In genomic region chr16:75222271-75222783, GRCh38 we compare ENCODE assay signal across 23 cellular contexts. TPM values are rescaled to one million over a fixed set of nuclear protein-coding genes. Genes with fewer than 3 reads are reported as not detected.
DNase-seq lines count a peak whose midpoint lies in the region; ATAC-seq and TF ChIP-seq lines count a peak whose summit lies in the region.
"Had no signal": no experiment of that assay in that cellular context is flagged by ENCODE, and none has a peak within 500 bp of the region (broad histone marks: within the 10 kb centered on the region; RNA-seq: fewer than 3 reads in every experiment).

No MANE protein-coding gene starts in this region.

- ATAC-seq in upper lobe of right lung: peak; percentile 65
- ATAC-seq in HG02588 (IDR thresholded peaks at IDR 0.05; ENCODE audit: unreplicated experiment): no peak
- no peak for ATAC-seq in HG03565 (IDR thresholded peaks at IDR 0.05; ENCODE audit: unreplicated experiment)
- ATAC-seq: natural killer cell had no signal

- H3K27ac ChIP-seq in ascending aorta (peak overlapping the region; percentile 23 to 56), upper lobe of right lung (no peak overlapping the region)
- H3K27ac ChIP-seq: HL-60, ovary, RWPE1, upper lobe of left lung had no signal

- DNase-seq in H7 (peak; percentile 56), ascending aorta (ENCODE audit: low spot score in 2 of 2) (peak in 1 of 2 donors; percentile 73), iPS-NIHi11 (ENCODE audit: low spot score) (peak; percentile 25), upper lobe of right lung (peak; percentile 80), H4 (ENCODE audit: low spot score) (no peak)
- DNase-seq: activated CD4-positive, alpha-beta memory T cell treated with anti-CD3 and anti-CD28 coated beads, Interleukin-2, amount 10 ng/mL, durations not matched to agents 7 days and 5 days; activated CD4-positive, CD25-positive, alpha-beta regulatory T cell treated with anti-CD3 and anti-CD28 coated beads, Interleukin-2, amount 50 U/mL, for 72 hours; caudate nucleus; CD8-positive, alpha-beta memory T cell; DMS153; natural killer cell; NCI-H1694; ovary; small intestine; stimulated activated CD4-positive, alpha-beta T cell treated with anti-CD3 and anti-CD28 coated beads, Interleukin-2, amount 100 ng/mL, for 24 hours had no signal

- H3K4me1 ChIP-seq in ascending aorta (no peaks in the 10 kb centered on the region), upper lobe of right lung (no peaks in the 10 kb centered on the region)

- H3K36me3 ChIP-seq in H7 (replicated peaks; ENCODE audit: control insufficient read depth, insufficient read depth, low read length) (no peaks in the 10 kb centered on the region), ascending aorta (no peaks in the 10 kb centered on the region), upper lobe of right lung (no peaks in the 10 kb centered on the region)
- H3K36me3 ChIP-seq: ovary had no signal

- intact Hi-C loops in ascending aorta (cut with DNase I): no loop called here
- intact Hi-C loops in upper lobe of right lung (cut with DNase I): no loop called here

- TF ChIP-seq CTCF in ascending aorta (IDR thresholded peaks at IDR 0.05): no peak
- no peak for TF ChIP-seq CTCF in upper lobe of right lung (IDR thresholded peaks at IDR 0.05)

- no peak overlapping the region for H3K4me3 ChIP-seq in H7 (ENCODE audit: insufficient read depth, low read depth, low read length)
- H3K4me3 ChIP-seq in ascending aorta: no peak overlapping the region
- H3K4me3 ChIP-seq in upper lobe of right lung: no peak overlapping the region
- H3K4me3 ChIP-seq: ovary, upper lobe of left lung had no signal

- H3K27me3 ChIP-seq in H7 (ENCODE audit: control insufficient read depth, insufficient read depth, low read length) (no peaks in the 10 kb centered on the region), ascending aorta (no peaks in the 10 kb centered on the region), upper lobe of right lung (no peaks in the 10 kb centered on the region)
- H3K27me3 ChIP-seq: ovary, upper lobe of left lung had no signal

- H3K9me3 ChIP-seq in ascending aorta (no peaks in the 10 kb centered on the region), upper lobe of right lung (no peaks in the 10 kb centered on the region)
- H3K9me3 ChIP-seq: ovary, upper lobe of left lung had no signal

RNA-seq across cellular contexts. Expression of gene CTRB1, which starts 3.5 kb away (rescaled TPM):
- not detected in 2 replicates for total RNA-seq in H7 (2014; rRNA removed; shearing (Covaris generic))
- total RNA-seq in ascending aorta (not detected), upper lobe of right lung (not detected)
- total RNA-seq in H4 (2014; rRNA removed; shearing (Covaris generic)): not detected in 2 replicates
- total RNA-seq: activated CD4-positive, alpha-beta memory T cell treated with anti-CD3 and anti-CD28 coated beads, Interleukin-2, amount 10 ng/mL, durations not matched to agents 7 days and 5 days; activated T-helper 2 cell treated with anti-CD3 and anti-CD28 coated beads, Interferon-gamma antibody, Interleukin-2, Interleukin-4, amounts not matched to agents 10 μg/mL and 5 μg/mL and 100 μg/mL, durations not matched to agents 14 hours and 24 hours and 36 hours; CD8-positive, alpha-beta memory T cell; natural killer cell; NCI-H460; T-helper 1 cell treated with Interleukin-12 subunit alpha and Interleukin-12 subunit beta and Interleukin-4 antibody, amounts not matched to agents 30 ng/mL and 1 ng/mL, for 36 hours had no signal

RNA-seq across cellular contexts. Expression of gene CTRB2, which starts 15.4 kb away (rescaled TPM):
- not detected in 2 replicates for total RNA-seq in H7 (2014; rRNA removed; shearing (Covaris generic))
- total RNA-seq in ascending aorta: not detected
- total RNA-seq in upper lobe of right lung: 0.78 TPM
- total RNA-seq in H4 (2014; rRNA removed; shearing (Covaris generic)): not detected in 2 replicates
- total RNA-seq: activated CD4-positive, alpha-beta memory T cell treated with anti-CD3 and anti-CD28 coated beads, Interleukin-2, amount 10 ng/mL, durations not matched to agents 7 days and 5 days; activated T-helper 2 cell treated with anti-CD3 and anti-CD28 coated beads, Interferon-gamma antibody, Interleukin-2, Interleukin-4, amounts not matched to agents 10 μg/mL and 5 μg/mL and 100 μg/mL, durations not matched to agents 14 hours and 24 hours and 36 hours; CD8-positive, alpha-beta memory T cell; natural killer cell; NCI-H460; T-helper 1 cell treated with Interleukin-12 subunit alpha and Interleukin-12 subunit beta and Interleukin-4 antibody, amounts not matched to agents 30 ng/mL and 1 ng/mL, for 36 hours had no signal

RNA-seq across cellular contexts. Expression of gene BCAR1, which starts 29.1 kb away (rescaled TPM):
- 63.0 and 68.4 TPM in 2 replicates for total RNA-seq in H7 (2014; rRNA removed; shearing (Covaris generic))
- 243 TPM for total RNA-seq in ascending aorta
- total RNA-seq in upper lobe of right lung: 61.7 TPM
- 12.9 and 19.6 TPM in 2 replicates for total RNA-seq in H4 (2014; rRNA removed; shearing (Covaris generic))
- total RNA-seq: activated CD4-positive, alpha-beta memory T cell treated with anti-CD3 and anti-CD28 coated beads, Interleukin-2, amount 10 ng/mL, durations not matched to agents 7 days and 5 days; natural killer cell; T-helper 1 cell treated with Interleukin-12 subunit alpha and Interleukin-12 subunit beta and Interleukin-4 antibody, amounts not matched to agents 30 ng/mL and 1 ng/mL, for 36 hours had no signal
